8 cellular contexts compared by ENCODE assay signal in genomic region chr18:62249478-62250097, GRCh38.
DNase-seq lines count a peak whose midpoint lies in the region; ATAC-seq and TF ChIP-seq lines count a peak whose summit lies in the region.

No MANE protein-coding gene starts in this region.

- TF ChIP-seq CTCF in GM10266 (IDR thresholded peaks at IDR 0.05; ENCODE audit: control insufficient read depth, insufficient read depth, low read depth, missing control alignments), result peak; percentile 79

- peak; percentile 37 for DNase-seq in GM10266 (ENCODE audit: extremely low spot score)
- peak; percentile 37 to 85 for DNase-seq in NCI-H526 (lab: John Stamatoyannopoulos, UW)
- DNase-seq in activated CD4-positive, alpha-beta T cell treated with anti-CD3 and anti-CD28 coated beads, Interleukin-2, amount 50 U/mL, for 4 hours, result peak; percentile 73 to 74
- peak; percentile 50 for DNase-seq in ecto neural progenitor cell (ENCODE audit: low spot score)
- DNase-seq in lung microvascular endothelial cell (ENCODE audit: low read depth in 2 of 2), result peak; percentile 87
- peak; percentile 25 for DNase-seq in stimulated activated CD8-positive, alpha-beta memory T cell treated with anti-CD3 and anti-CD28 coated beads, Interleukin-12 subunit alpha, Interleukin-12 subunit beta, amount 100 ng/mL, for 4 hours (ENCODE audit: low read depth)

- peak; percentile 76 for ATAC-seq in HG03354 (IDR thresholded peaks at IDR 0.05; ENCODE audit: poor library complexity, severe bottlenecking, unreplicated experiment)
- ATAC-seq in HG03097 (IDR thresholded peaks at IDR 0.05; ENCODE audit: low FRiP score, unreplicated experiment), result no peak

Comparison
In these comparisons a context has a peak if more than half of its experiments do, and no peak if none do; other contexts are left out.
1. DNase-seq: peak in every context shown above with its lines; median percentile 87 in lung microvascular endothelial cell; 74 in activated CD4-positive, alpha-beta T cell treated with anti-CD3 and anti-CD28 coated beads, Interleukin-2, amount 50 U/mL, for 4 hours; 61 in NCI-H526; 50 in ecto neural progenitor cell; 37 in GM10266; 25 in stimulated activated CD8-positive, alpha-beta memory T cell treated with anti-CD3 and anti-CD28 coated beads, Interleukin-12 subunit alpha, Interleukin-12 subunit beta, amount 100 ng/mL, for 4 hours.